8 cellular contexts compared by ENCODE assay signal in genomic region chr3:124584245-124584551, GRCh38.
DNase-seq lines count a peak whose midpoint lies in the region; ATAC-seq and TF ChIP-seq lines count a peak whose summit lies in the region.

No MANE protein-coding gene starts in this region.

- H3K9me3 Mint-ChIP-seq in CD14-positive monocyte: peaks cover 0 to 4% (median 0%) of the 10 kb centered on the region in 7 donors

- peak overlapping the region in 1 of 2 donors; percentile 73 for H3K4me3 Mint-ChIP-seq in CD14-positive monocyte

- no peaks in the 10 kb centered on the region for H3K36me3 ChIP-seq in right atrium auricular region
- H3K36me3 ChIP-seq in breast epithelium: no peaks in the 10 kb centered on the region
- H3K36me3 ChIP-seq in muscle layer of duodenum (ENCODE audit: control insufficient read depth in 1 of 2, insufficient read depth in 2 of 2, low read length in 2 of 2): no peaks in the 10 kb centered on the region
- no peaks in the 10 kb centered on the region for H3K36me3 ChIP-seq in vagina

- H3K4me1 ChIP-seq in right atrium auricular region: peaks cover 0 to 27% of the 10 kb centered on the region in 2 donors
- H3K4me1 ChIP-seq in breast epithelium: no peaks in the 10 kb centered on the region
- H3K4me1 ChIP-seq in muscle layer of duodenum (ENCODE audit: control insufficient read depth in 1 of 2, insufficient read depth in 2 of 2, low read length in 2 of 2): peaks cover 0 to 5% of the 10 kb centered on the region in 2 donors
- peaks cover 21% of the 10 kb centered on the region for H3K4me1 ChIP-seq in vagina

- intact Hi-C loops in Right ventricle myocardium inferior (cut with DNase I) (no loop called here), breast epithelium (cut with DNase I; ENCODE audit: low total_unique reads) (no loop called here), vagina (cut with DNase I) (no loop called here), CD14-positive monocyte (cut with micrococcal nuclease) (no loop called here)

- H3K4me1 Mint-ChIP-seq in CD14-positive monocyte: peaks cover 7% of the 10 kb centered on the region

- H3K27me3 ChIP-seq in right atrium auricular region: no peaks in the 10 kb centered on the region
- H3K27me3 ChIP-seq in breast epithelium: no peaks in the 10 kb centered on the region
- peaks cover 7% of the 10 kb centered on the region for H3K27me3 ChIP-seq in muscle layer of duodenum (ENCODE audit: low read depth, low read length)
- no peaks in the 10 kb centered on the region for H3K27me3 ChIP-seq in vagina

- no peaks in the 10 kb centered on the region for H3K36me3 Mint-ChIP-seq in CD14-positive monocyte

- TF ChIP-seq POLR2A in breast epithelium (IDR thresholded peaks at IDR 0.05) (no peak), vagina (IDR thresholded peaks at IDR 0.05) (no peak)

- DNase-seq in right atrium auricular region (ENCODE audit: low spot score): no peak
- DNase-seq in Right ventricle myocardium inferior (ENCODE audit: missing footprints): no peak
- DNase-seq in breast epithelium (ENCODE audit: low spot score in 2 of 2): no peak
- DNase-seq in vagina (ENCODE audit: extremely low spot score in 2 of 2): no peak
- DNase-seq in NCI-H2029 (lab: John Stamatoyannopoulos, UW): no peak
- DNase-seq in CD14-positive monocyte (ENCODE audit: low spot score): no peak
- no peak for DNase-seq in activated effector memory CD4-positive, alpha-beta T cell treated with anti-CD3 and anti-CD28 coated beads, Interleukin-2, amount 50 U/mL, for 16 hours

- H3K9me3 ChIP-seq in right atrium auricular region (no peaks in the 10 kb centered on the region), breast epithelium (no peaks in the 10 kb centered on the region), muscle layer of duodenum (ENCODE audit: control insufficient read depth in 1 of 2, low read length in 2 of 2) (no peaks in the 10 kb centered on the region), vagina (no peaks in the 10 kb centered on the region)

- ATAC-seq in Right ventricle myocardium inferior: no peak

- H3K27ac ChIP-seq in right atrium auricular region: peak overlapping the region; percentile 90
- peak overlapping the region in 1 of 2 donors; percentile 74 for H3K27ac ChIP-seq in breast epithelium
- H3K27ac ChIP-seq in muscle layer of duodenum (ENCODE audit: low read length): no peak overlapping the region
- H3K27ac ChIP-seq in vagina: no peak overlapping the region

- H3K27ac Mint-ChIP-seq in CD14-positive monocyte: no peak overlapping the region

- H3K27me3 Mint-ChIP-seq in CD14-positive monocyte (ENCODE audit: low read depth in 3 of 3): peaks cover 47 to 53% (median 52%) of the 10 kb centered on the region in 3 donors

- peak overlapping the region; percentile 59 to 68 for H3K4me3 ChIP-seq in right atrium auricular region
- peak overlapping the region; percentile 39 to 70 (median 62) for H3K4me3 ChIP-seq in breast epithelium
- peak overlapping the region; percentile 67 to 80 for H3K4me3 ChIP-seq in muscle layer of duodenum (ENCODE audit: low read depth in 1 of 2, low read length in 2 of 2)
- peak overlapping the region; percentile 50 to 51 for H3K4me3 ChIP-seq in vagina

- TF ChIP-seq CTCF in right atrium auricular region (IDR thresholded peaks at IDR 0.05): no peak
- TF ChIP-seq CTCF in breast epithelium (IDR thresholded peaks at IDR 0.05): no peak
- TF ChIP-seq CTCF in vagina (IDR thresholded peaks at IDR 0.05): no peak
- TF ChIP-seq CTCF in CD14-positive monocyte (IDR thresholded peaks at IDR 0.05): no peak

Comparison
In these comparisons a context has a peak if more than half of its experiments do, and no peak if none do; other contexts are left out.
1. H3K27ac ChIP-seq: peak in right atrium auricular region (2 of 2); none in muscle layer of duodenum (single experiment) and vagina (single experiment).
2. Peak in every context shown above with its lines, with median percentiles within 50 percentile points of each other: H3K4me3 ChIP-seq.